In genomic region chr14:103281496-103282231, GRCh38 we compare ENCODE assay signal across 9 cellular contexts. TPM values are rescaled to one million over a fixed set of nuclear protein-coding genes. Genes with fewer than 3 reads are reported as not detected.
DNase-seq lines count a peak whose midpoint lies in the region; ATAC-seq and TF ChIP-seq lines count a peak whose summit lies in the region.
"Had no signal": no experiment of that assay in that cellular context is flagged by ENCODE, and none has a peak within 500 bp of the region (broad histone marks: within the 10 kb centered on the region; RNA-seq: fewer than 3 reads in every experiment).

No MANE protein-coding gene starts in this region.

- DNase-seq in 8988T (peak; percentile 86), HT1080 (ENCODE audit: low read depth) (peak; percentile 32), astrocyte of the spinal cord (ENCODE audit: low read depth, low spot score) (peak; percentile 14), kidney glomerular epithelial cell (lab: John Stamatoyannopoulos, UW) (peak; percentile 33), NCI-H774 (lab: John Stamatoyannopoulos, UW) (no peak)

- TF ChIP-seq CTCF in astrocyte of the spinal cord (IDR thresholded peaks at IDR 0.05; ENCODE audit: low read depth, low read length): peak; percentile 42

- in situ Hi-C loops in astrocyte of the spinal cord (cut with HindIII; ENCODE audit: low sequenced_read_pairs): no loop called here

- no peak for ATAC-seq in HG03469 (IDR thresholded peaks at IDR 0.05; ENCODE audit: unreplicated experiment)
- ATAC-seq in GM18873 (IDR thresholded peaks at IDR 0.05; ENCODE audit: low FRiP score, unreplicated experiment): no peak
- ATAC-seq in GM19023 (IDR thresholded peaks at IDR 0.05; ENCODE audit: unreplicated experiment): no peak

- H3K4me3 ChIP-seq in astrocyte of the spinal cord (ENCODE audit: low read depth, low read length): no peak overlapping the region
- H3K4me3 ChIP-seq: SJSA1 had no signal

RNA-seq across cellular contexts. Expression of gene EIF5, which starts 52.4 kb away (rescaled TPM):
- total RNA-seq in HT1080 (2014; rRNA removed; shearing (Covaris generic)): 207 and 288 TPM in 2 replicates
- 243 and 283 TPM in 2 replicates for polyA plus RNA-seq in HT1080 (2015; cell fraction: cytosol; rRNA removed)
- 328 and 343 TPM in 2 replicates for polyA plus RNA-seq in HT1080 (2015; cell fraction: nucleus; rRNA removed)
